ENCODE assay signal across 8 cellular contexts in genomic region chrX:108091878-108092291, GRCh38. TPM values are rescaled to one million over a fixed set of nuclear protein-coding genes. Genes with fewer than 3 reads are reported as not detected.
A peak's percentile ranks its signal among the peaks of the same experiment; 100 is the strongest.
DNase-seq lines count a peak whose midpoint lies in the region; ATAC-seq and TF ChIP-seq lines count a peak whose summit lies in the region.

No MANE protein-coding gene starts in this region.

- H3K36me3 ChIP-seq in hepatocyte (replicated peaks; ENCODE audit: insufficient read depth, low read depth), result no peaks in the 10 kb centered on the region

- H3K27ac Mint-ChIP-seq in T-cell, result no peak overlapping the region
- H3K27ac Mint-ChIP-seq in stimulated activated effector memory CD8-positive, alpha-beta T cell treated with anti-CD3 and anti-CD28 coated beads, Interleukin-12 subunit alpha, Interleukin-12 subunit beta, amount 100 ng/mL, for 72 hours, result no peak overlapping the region

- POLR2A ChIA-PET in T-cell (lab: Charles Lee), result interaction anchor here in 1 of 2 donors (0.5 to 0.6 kb wide), 2 partner anchors 497 to 641 kb away, joined by 3 to 4 read pairs; no protein-coding TSS in a partner anchor

- H3K27me3 Mint-ChIP-seq in T-cell, result peaks cover 0 to 3% of the 10 kb centered on the region in 2 donors

- peak overlapping the region; percentile 72 for H3K4me2 ChIP-seq in hepatocyte

- H4K20me1 ChIP-seq in hepatocyte (ENCODE audit: insufficient read depth, poor library complexity, severe bottlenecking), result no peaks in the 10 kb centered on the region

- peak overlapping the region; percentile 27 for H2AFZ ChIP-seq in hepatocyte

- ATAC-seq in GM19324 (IDR thresholded peaks at IDR 0.05; ENCODE audit: low FRiP score, unreplicated experiment) (peak; percentile 46), HG03159 (IDR thresholded peaks at IDR 0.05; ENCODE audit: unreplicated experiment) (peak; percentile 37), T-cell (replicated peaks in 1 of 4) (peak; percentile 11 to 30 (median 24))
- ATAC-seq in stimulated activated effector memory CD8-positive, alpha-beta T cell treated with anti-CD3 and anti-CD28 coated beads, Interleukin-12 subunit alpha, Interleukin-12 subunit beta, amount 100 ng/mL, for 72 hours, result peak; percentile 50

- no peaks in the 10 kb centered on the region for H3K27me3 ChIP-seq in hepatocyte

- no peak for TF ChIP-seq CTCF in hepatocyte (IDR thresholded peaks at IDR 0.05; ENCODE audit: poor library complexity)

- no peaks in the 10 kb centered on the region for H3K9me2 ChIP-seq in hepatocyte (replicated peaks; ENCODE audit: insufficient read depth)

- H3K4me3 Mint-ChIP-seq in T-cell, result no peak overlapping the region
- H3K4me3 Mint-ChIP-seq in stimulated activated effector memory CD8-positive, alpha-beta T cell treated with anti-CD3 and anti-CD28 coated beads, Interleukin-12 subunit alpha, Interleukin-12 subunit beta, amount 100 ng/mL, for 72 hours, result no peak overlapping the region

- peak overlapping the region; percentile 29 for H3K4me3 ChIP-seq in hepatocyte

- peaks cover 9 to 24% (median 14%) of the 10 kb centered on the region in 3 donors for H3K4me1 Mint-ChIP-seq in T-cell
- H3K4me1 Mint-ChIP-seq in stimulated activated effector memory CD8-positive, alpha-beta T cell treated with anti-CD3 and anti-CD28 coated beads, Interleukin-12 subunit alpha, Interleukin-12 subunit beta, amount 100 ng/mL, for 72 hours, result peaks cover 7% of the 10 kb centered on the region

- H3K4me1 ChIP-seq in hepatocyte (ENCODE audit: insufficient read depth), result peaks cover 8% of the 10 kb centered on the region

- H3K9me3 Mint-ChIP-seq in T-cell, result no peaks in the 10 kb centered on the region
- H3K9me3 Mint-ChIP-seq in stimulated activated effector memory CD8-positive, alpha-beta T cell treated with anti-CD3 and anti-CD28 coated beads, Interleukin-12 subunit alpha, Interleukin-12 subunit beta, amount 100 ng/mL, for 72 hours, result no peaks in the 10 kb centered on the region

- 44% methylated on average over 15 of the region's 15 CpGs for WGBS in hepatocyte (ENCODE audit: low lambda C conversion rate, missing lambda C conversion rate)

- peaks cover 4% of the 10 kb centered on the region for H3K36me3 Mint-ChIP-seq in T-cell
- H3K36me3 Mint-ChIP-seq in stimulated activated effector memory CD8-positive, alpha-beta T cell treated with anti-CD3 and anti-CD28 coated beads, Interleukin-12 subunit alpha, Interleukin-12 subunit beta, amount 100 ng/mL, for 72 hours, result peaks cover 13% of the 10 kb centered on the region

- H3K27ac ChIP-seq in hepatocyte, result no peak overlapping the region

- DNase-seq in DMS 273 (lab: John Stamatoyannopoulos, UW; ENCODE audit: unreplicated experiment) (peak; percentile 82), T-cell (peak in 9 of 34 experiments; percentile 0 to 8 (median 4)), hepatocyte (ENCODE audit: low spot score) (no peak), ecto neural progenitor cell (ENCODE audit: low spot score) (no peak), HPDE6-E6E7 (ENCODE audit: extremely low spot score) (no peak)
- no peak for DNase-seq in stimulated activated effector memory CD8-positive, alpha-beta T cell treated with anti-CD3 and anti-CD28 coated beads, Interleukin-12 subunit alpha, Interleukin-12 subunit beta, amount 100 ng/mL, for 72 hours (ENCODE audit: low spot score in 2 of 2)

- peaks cover 15% of the 10 kb centered on the region for H3K79me2 ChIP-seq in hepatocyte

- H3K9me3 ChIP-seq in hepatocyte (ENCODE audit: low read depth), result no peaks in the 10 kb centered on the region

- CTCF ChIA-PET in T-cell (lab: Charles Lee), result interaction anchor here (1.6 to 1.7 kb wide), 2 partner anchors 10 to 71 kb away, joined by 3 to 5 read pairs; no protein-coding TSS in a partner anchor

RNA-seq across cellular contexts. Expression of gene ATG4A, which starts 0.3 kb away (rescaled TPM):
- 10 to 100 TPM in 1 of 5 donors, 1 to 10 TPM in 4; 6.2 to 10.1 (median 8.7) TPM for total RNA-seq in T-cell
- total RNA-seq in hepatocyte, result 15.7 and 18.0 TPM in 2 replicates
- polyA plus RNA-seq in hepatocyte, result 8.8 and 13.5 TPM in 2 replicates

RNA-seq across cellular contexts. Expression of gene PSMD10, which starts 0.5 kb away (rescaled TPM):
- total RNA-seq in T-cell (10 to 100 TPM; 14.0 to 30.9 (median 25.3) TPM), hepatocyte (76.1 and 84.4 TPM in 2 replicates)
- polyA plus RNA-seq in hepatocyte, result 47.5 and 61.2 TPM in 2 replicates

RNA-seq across cellular contexts. Expression of gene VSIG1, which starts 47.0 kb away (rescaled TPM):
- total RNA-seq in T-cell (10 to 100 TPM; 24.6 to 34.4 (median 32.7) TPM), hepatocyte (12.8 and 22.5 TPM in 2 replicates)
- polyA plus RNA-seq in hepatocyte, result 2.9 and 5.2 TPM in 2 replicates
